Comparison of ENCODE assay signal across 14 cellular contexts in the genomic region with DNA sequence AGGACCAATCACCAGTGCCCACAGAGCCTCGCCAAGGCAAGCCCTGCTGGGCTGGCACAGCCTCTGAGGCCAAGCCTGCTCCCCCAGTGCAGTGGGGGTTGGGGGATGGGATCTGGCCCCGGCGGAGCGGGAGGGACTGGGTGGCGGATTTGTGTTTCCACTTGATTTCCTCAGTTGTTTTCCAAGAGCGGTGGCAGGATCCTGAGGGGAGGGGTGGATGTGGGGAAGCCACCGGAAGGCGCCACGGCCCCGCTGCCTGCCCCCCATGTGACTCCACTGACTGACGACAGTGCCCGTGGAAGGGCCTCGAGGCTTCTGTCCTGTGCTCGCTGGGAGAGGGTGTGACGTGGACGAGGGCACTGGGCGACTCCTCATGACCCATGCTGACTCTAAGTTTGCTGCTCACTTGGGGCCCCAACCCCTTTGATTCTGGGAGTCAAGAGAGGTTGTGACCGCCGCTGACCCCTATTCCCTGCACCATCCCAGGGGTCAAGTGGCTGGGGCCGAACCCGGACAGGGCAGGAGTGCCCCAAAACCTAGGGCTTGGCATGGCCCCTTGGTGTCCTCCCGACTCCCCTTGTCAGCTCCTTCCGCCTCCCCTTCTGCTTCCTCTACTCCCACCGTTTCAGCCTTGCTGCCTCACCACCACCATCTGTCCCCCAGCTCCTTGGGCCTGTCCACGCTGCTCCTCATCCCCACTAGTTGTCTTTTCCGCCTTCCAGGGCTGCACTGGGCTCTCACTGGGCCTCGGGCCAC. TPM values are rescaled to one million over a fixed set of nuclear protein-coding genes. Genes with fewer than 3 reads are reported as not detected.
A peak's percentile ranks its signal among the peaks of the same experiment; 100 is the strongest.
DNase-seq lines count a peak whose midpoint lies in the region; ATAC-seq and TF ChIP-seq lines count a peak whose summit lies in the region.
"Had no signal": no experiment of that assay in that cellular context is flagged by ENCODE, and none has a peak within 500 bp of the region (broad histone marks: within the 10 kb centered on the region; RNA-seq: fewer than 3 reads in every experiment).

No MANE protein-coding gene starts in this region.

- no peak for ATAC-seq in GM21390 (IDR thresholded peaks at IDR 0.05; ENCODE audit: unreplicated experiment)
- no peak for ATAC-seq in HG03025 (IDR thresholded peaks at IDR 0.05; ENCODE audit: low FRiP score, unreplicated experiment)

- no peaks in the 10 kb centered on the region for H4K20me1 ChIP-seq in MM.1S (ENCODE audit: insufficient read depth, low read length)

- DNase-seq in HFFc6 (no peak), brain microvascular endothelial cell (no peak), MM.1S (no peak), NOMO-1 (lab: John Stamatoyannopoulos, UW; ENCODE audit: unreplicated experiment in 2 of 2) (no peak)
- DNase-seq: NCI-H1105 treated with DMSO at 0.1 percent for 48 hours had no signal

- no peak for TF ChIP-seq RAD21 in liver (IDR thresholded peaks at IDR 0.05)

- no peak overlapping the region for H2AFZ ChIP-seq in MM.1S (ENCODE audit: low read length)

- H3K27ac ChIP-seq in brain microvascular endothelial cell (peak overlapping the region; percentile 31), liver (ENCODE audit: low read depth in 1 of 2, low read length in 2 of 2) (peak overlapping the region; percentile 41 to 72), skin epidermis (peak overlapping the region in 14 of 21 experiments; percentile 0 to 68 (median 24)), MM.1S (ENCODE audit: low read length) (no peak overlapping the region)
- H3K27ac ChIP-seq: neutrophil, SJSA1 had no signal

- H3K4me3 Mint-ChIP-seq in HFFc6: peak overlapping the region; percentile 62
- H3K4me3 Mint-ChIP-seq: stimulated activated memory B cell treated with anti-CD40 and anti-IgM and Interleukin-4, amounts not matched to agents 10 μg/mL and 1 μg/mL and 100 μg/mL, for 72 hours had no signal

- no peaks in the 10 kb centered on the region for H3K9me3 Mint-ChIP-seq in HFFc6
- H3K9me3 Mint-ChIP-seq: stimulated activated memory B cell treated with anti-CD40 and anti-IgM and Interleukin-4, amounts not matched to agents 10 μg/mL and 1 μg/mL and 100 μg/mL, for 72 hours had no signal

- H3K9ac ChIP-seq in liver (ENCODE audit: low read depth in 1 of 2, low read length in 2 of 2) (no peak overlapping the region), MM.1S (ENCODE audit: low read length) (no peak overlapping the region)

- H3K4me1 ChIP-seq in liver (ENCODE audit: control insufficient read depth in 4 of 4, insufficient read depth in 4 of 4, low read length in 3 of 4): peaks cover 0 to 4% (median under 1%) of the 10 kb centered on the region in 4 donors
- H3K4me1 ChIP-seq in MM.1S (ENCODE audit: low read length): no peaks in the 10 kb centered on the region

- H3F3A ChIP-seq in MM.1S (ENCODE audit: insufficient read depth, low read length): no peaks in the 10 kb centered on the region

- H3K9me2 ChIP-seq in MM.1S (replicated peaks; ENCODE audit: insufficient read depth, low read length): no peaks in the 10 kb centered on the region

- peak overlapping the region; percentile 95 for H3K27ac Mint-ChIP-seq in HFFc6
- H3K27ac Mint-ChIP-seq: stimulated activated memory B cell treated with anti-CD40 and anti-IgM and Interleukin-4, amounts not matched to agents 10 μg/mL and 1 μg/mL and 100 μg/mL, for 72 hours had no signal

- H3K79me2 ChIP-seq in MM.1S (ENCODE audit: low read length): no peaks in the 10 kb centered on the region

- H3K27me3 ChIP-seq in brain microvascular endothelial cell (replicated peaks): no peaks in the 10 kb centered on the region
- no peaks in the 10 kb centered on the region for H3K27me3 ChIP-seq in liver (ENCODE audit: control insufficient read depth in 4 of 4, insufficient read depth in 4 of 4, low read length in 3 of 4)
- H3K27me3 ChIP-seq in MM.1S (replicated peaks; ENCODE audit: insufficient read depth, low read length): no peaks in the 10 kb centered on the region
- H3K27me3 ChIP-seq: neutrophil, SJSA1 had no signal

- no peak overlapping the region for H3K4me2 ChIP-seq in MM.1S (ENCODE audit: low read depth, low read length)

- H3K9me3 ChIP-seq in liver (ENCODE audit: control insufficient read depth in 4 of 4, low read length in 3 of 4) (no peaks in the 10 kb centered on the region), MM.1S (replicated peaks; ENCODE audit: insufficient read depth, low read length) (no peaks in the 10 kb centered on the region)
- H3K9me3 ChIP-seq: neutrophil, SJSA1 had no signal

- H3K36me3 ChIP-seq in brain microvascular endothelial cell (replicated peaks) (no peaks in the 10 kb centered on the region), liver (ENCODE audit: control insufficient read depth in 4 of 4, insufficient read depth in 3 of 4, low read depth in 1 of 4, low read length in 3 of 4) (no peaks in the 10 kb centered on the region), MM.1S (replicated peaks; ENCODE audit: insufficient read depth, low read length) (no peaks in the 10 kb centered on the region)
- H3K36me3 ChIP-seq: neutrophil, SJSA1 had no signal

- H3K36me3 Mint-ChIP-seq in HFFc6 (ENCODE audit: low read depth): no peaks in the 10 kb centered on the region
- H3K36me3 Mint-ChIP-seq: stimulated activated memory B cell treated with anti-CD40 and anti-IgM and Interleukin-4, amounts not matched to agents 10 μg/mL and 1 μg/mL and 100 μg/mL, for 72 hours had no signal

- TF ChIP-seq CTCF in HFFc6 (IDR thresholded peaks at IDR 0.05) (no peak), brain microvascular endothelial cell (IDR thresholded peaks at IDR 0.05; ENCODE audit: low read depth, low read length, missing control alignments) (no peak), liver (IDR thresholded peaks at IDR 0.05; ENCODE audit: low read depth, low read length, missing input control) (no peak), MM.1S (IDR thresholded peaks at IDR 0.05; ENCODE audit: low read length) (no peak)

- in situ Hi-C loops in brain microvascular endothelial cell (cut with HindIII; ENCODE audit: low pct_ligation_motif_present, low sequenced_read_pairs): no loop called here

- H3K4me1 Mint-ChIP-seq in HFFc6 (ENCODE audit: low read depth): peaks cover 34% of the 10 kb centered on the region

- peaks cover 7% of the 10 kb centered on the region for H3K27me3 Mint-ChIP-seq in HFFc6 (ENCODE audit: insufficient read depth)

- WGBS in liver: 81% methylated on average over 27 of the region's 27 CpGs

- no peak overlapping the region for H3K4me3 ChIP-seq in brain microvascular endothelial cell (ENCODE audit: low read depth, low read length)
- no peak overlapping the region for H3K4me3 ChIP-seq in liver (ENCODE audit: low read depth in 1 of 3, low read length in 3 of 3)
- no peak overlapping the region for H3K4me3 ChIP-seq in skin epidermis
- no peak overlapping the region for H3K4me3 ChIP-seq in MM.1S (ENCODE audit: low read length)
- H3K4me3 ChIP-seq: SJSA1 had no signal

TF ChIP-seq in liver, 16 proteins besides CTCF, POLR2A, EP300 and RAD21:
- TF ChIP-seq RXRA (IDR thresholded peaks at IDR 0.05) (peak in 1 of 2 donors; percentile 2), NR2F2 (IDR thresholded peaks at IDR 0.05) (no peak)

RNA-seq across cellular contexts. Expression of gene PICK1, which starts 23.5 kb away (rescaled TPM):
- 1 to 10 TPM; 7.0 to 10.0 (median 7.7) TPM for total RNA-seq in HFFc6 (2021; fragmentation: NEBNext Ultra II Directional; extraction: Animal tissue kit (Norgen Biotek cat#: 25700))
- 10 to 100 TPM in 1 of 2 donors, 1 to 10 TPM in 1; 5.8 to 25.8 TPM for total RNA-seq in liver
- 10 to 100 TPM; 10.3 to 15.9 TPM for polyA plus RNA-seq in liver

RNA-seq across cellular contexts. Expression of gene SOX10, which starts 49.3 kb away (rescaled TPM):
- total RNA-seq in HFFc6 (2021; fragmentation: NEBNext Ultra II Directional; extraction: Animal tissue kit (Norgen Biotek cat#: 25700)): not detected
- total RNA-seq in liver: under 1 TPM; 0.05 to 0.08 TPM
- polyA plus RNA-seq in liver: under 1 TPM; 0.06 to 0.29 TPM
- total RNA-seq: Daoy, epithelial cell of proximal tubule, SJSA1 had no signal

RNA-seq across cellular contexts. Expression of gene SLC16A8, which starts 50.3 kb away (rescaled TPM):
- not detected for total RNA-seq in HFFc6 (2021; fragmentation: NEBNext Ultra II Directional; extraction: Animal tissue kit (Norgen Biotek cat#: 25700))
- total RNA-seq in liver: not detected
- polyA plus RNA-seq in liver: under 1 TPM in 1 of 2 donors, not detected in 1; 0.10 TPM
- total RNA-seq: Daoy, SJSA1 had no signal
